In genomic region chr1:42941640-42942330, GRCh38 we compare ENCODE assay signal across 7 cellular contexts. TPM values are rescaled to one million over a fixed set of nuclear protein-coding genes. Genes with fewer than 3 reads are reported as not detected.
DNase-seq lines count a peak whose midpoint lies in the region; ATAC-seq, FAIRE-seq and TF ChIP-seq lines count a peak whose summit lies in the region.

No MANE protein-coding gene starts in this region.

- peaks cover 56% of the 10 kb centered on the region for H3K4me1 ChIP-seq in Panc1 (ENCODE audit: control insufficient read depth, insufficient read depth, low read length)
- peaks cover 0 to 16% (median 0%) of the 10 kb centered on the region in 4 donors for H3K4me1 ChIP-seq in right lobe of liver

- FAIRE-seq in H54 (lab: Jason Lieb, UNC) (no peak), bronchial epithelial cell (lab: Jason Lieb, UNC) (no peak)

- TF ChIP-seq CTCF in Panc1 (IDR thresholded peaks at IDR 0.05) = no peak
- no peak for TF ChIP-seq CTCF in bronchial epithelial cell (IDR thresholded peaks at IDR 0.05; ENCODE audit: insufficient read depth, low read length, severe bottlenecking)
- TF ChIP-seq CTCF in right lobe of liver (IDR thresholded peaks at IDR 0.05) = no peak

- CTCF ChIA-PET in Panc1 (lab: Charles Lee) = no interaction called here

- H3K27me3 ChIP-seq in Panc1 (ENCODE audit: control insufficient read depth, insufficient read depth, low read length) (no peaks in the 10 kb centered on the region), bronchial epithelial cell (ENCODE audit: control insufficient read depth, insufficient read depth, low read length) (no peaks in the 10 kb centered on the region), right lobe of liver (no peaks in the 10 kb centered on the region)

- H3K27ac ChIP-seq in Panc1 (ENCODE audit: low read length) (peak overlapping the region; percentile 45), right lobe of liver (no peak overlapping the region), substantia nigra (ENCODE audit: low read depth, low read length, poor library complexity, severe bottlenecking) (peak overlapping the region; percentile 42)

- no TSS peak for BruUV-seq in Panc1 (replicated peaks; lab: Mats Ljungman, UMichigan)

- H3K9me3 ChIP-seq in Panc1 (ENCODE audit: control insufficient read depth, insufficient read depth, low read depth, low read length) (no peaks in the 10 kb centered on the region), right lobe of liver (no peaks in the 10 kb centered on the region)

- no peaks in the 10 kb centered on the region for H3K36me3 ChIP-seq in Panc1 (ENCODE audit: control insufficient read depth, insufficient read depth, low read length)
- peaks cover 48% of the 10 kb centered on the region for H3K36me3 ChIP-seq in bronchial epithelial cell (ENCODE audit: control insufficient read depth, insufficient read depth, low read length)
- H3K36me3 ChIP-seq in right lobe of liver = no peaks in the 10 kb centered on the region

- in situ Hi-C loops in Panc1 (cut with HindIII; ENCODE audit: low pct_unique_long_range_greater_than_20kb, low sequenced_read_pairs) = no loop called here

- H3K4me3 ChIP-seq in Panc1 (ENCODE audit: low read depth in 2 of 2, low read length in 2 of 2) = no peak overlapping the region
- no peak overlapping the region for H3K4me3 ChIP-seq in bronchial epithelial cell (ENCODE audit: low read depth, low read length)
- no peak overlapping the region for H3K4me3 ChIP-seq in right lobe of liver

- POLR2A ChIA-PET in Panc1 (lab: Charles Lee) = interaction anchor here (0.5 kb wide), 1 partner anchor 218 kb away, joined by 3 read pairs; no protein-coding TSS in a partner anchor

- 79% methylated on average over 4 of the region's 9 CpGs for WGBS in right lobe of liver (ENCODE audit: insufficient coverage, low coverage, low lambda C conversion rate, missing lambda C conversion rate)

- peak; percentile 70 for DNase-seq in H54 (ENCODE audit: insufficient read length, low spot score)
- no peak for DNase-seq in Panc1 (ENCODE audit: low read depth, low spot score)
- peak; percentile 83 for DNase-seq in bronchial epithelial cell (ENCODE audit: low read depth)
- peak in 2 of 3 donors; percentile 62 to 63 for DNase-seq in right lobe of liver
- DNase-seq in substantia nigra (lab: John Stamatoyannopoulos, UW) = peak in 25 of 49 donors; percentile 18 to 76 (median 51)
- DNase-seq in ecto neural progenitor cell (ENCODE audit: low spot score) = no peak
- DNase-seq in effector CD8-positive, alpha-beta T cell (lab: John Stamatoyannopoulos, UW) = no peak

- intact Hi-C loops in Panc1 (cut with micrococcal nuclease; ENCODE audit: unreplicated experiment) (no loop called here), right lobe of liver (cut with DNase I) (no loop called here)

- ATAC-seq in Panc1 (peak; percentile 57), right lobe of liver (peak in 1 of 4 donors; percentile 31)

- no peak for TF ChIP-seq POLR2A in H54 (IDR thresholded peaks at IDR 0.05; ENCODE audit: low read depth, low read length)
- TF ChIP-seq POLR2A in right lobe of liver (IDR thresholded peaks at IDR 0.05) = no peak

RNA-seq across cellular contexts. Expression of gene SLC2A1, which starts 16.9 kb away (rescaled TPM):
- total RNA-seq in Panc1 (2021; ENCODE audit: unreplicated experiment) (32.9 TPM), bronchial epithelial cell (1,197 and 1,905 TPM in 2 replicates), right lobe of liver (10 to 100 TPM in 1 of 6 experiments, 1 to 10 TPM in 4, under 1 TPM in 1; 0.74 to 34.3 (median 5.8) TPM)
- 71.4 TPM for polyA plus RNA-seq in Panc1 (2012; ENCODE audit: insufficient read length)

Comparison
In these comparisons a context has a peak if more than half of its experiments do, and no peak if none do; other contexts are left out.
1. DNase-seq: peak in H54 (single experiment), bronchial epithelial cell (single experiment), right lobe of liver (2 of 3) and substantia nigra (25 of 49); none in Panc1 (single experiment), ecto neural progenitor cell (single experiment) and effector CD8-positive, alpha-beta T cell (single experiment).
2. H3K27ac ChIP-seq: peak in Panc1 (single experiment) and substantia nigra (single experiment); none in right lobe of liver (0 of 3).
3. RNA of gene SLC2A1, which starts 16.9 kb away (total RNA-seq): 1,197 to 1,905 TPM in bronchial epithelial cell; 32.9 TPM in Panc1 (single experiment) and 0.74 to 34.3 TPM in right lobe of liver; every median in the first group is over 10 times any median in the second.